Comparison of ENCODE assay signal across 15 cellular contexts in the genomic region with DNA sequence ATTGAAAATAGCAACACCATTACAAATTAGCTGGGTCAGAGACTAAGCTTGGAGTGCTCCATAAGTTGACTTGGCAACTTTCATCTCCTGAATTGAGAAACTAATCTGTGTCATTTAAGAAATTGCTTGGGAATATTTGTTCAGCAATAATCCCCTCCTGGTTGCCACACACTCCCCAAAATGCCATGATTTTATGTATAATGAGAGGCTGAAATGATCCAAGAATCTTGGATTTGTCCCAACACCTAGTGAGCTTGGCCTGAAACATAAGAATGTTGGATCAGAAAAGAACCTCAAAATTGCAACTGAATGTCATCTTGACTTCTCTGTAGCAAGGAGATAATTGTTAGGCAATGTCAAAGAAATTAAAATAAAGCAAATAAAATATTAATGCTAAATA.
DNase-seq lines count a peak whose midpoint lies in the region; ATAC-seq, FAIRE-seq and TF ChIP-seq lines count a peak whose summit lies in the region.
"Had no signal": no experiment of that assay in that cellular context is flagged by ENCODE, and none has a peak within 500 bp of the region (broad histone marks: within the 10 kb centered on the region; RNA-seq: fewer than 3 reads in every experiment).

No MANE protein-coding gene starts in this region.

- CTCF ChIA-PET in HepG2 (lab: Yijun Ruan, JAX; ENCODE audit: low intra/inter-chr PET ratio, low total read pairs) = no interaction called here

- H3K9ac ChIP-seq in HepG2 (ENCODE audit: insufficient read depth, low read depth, low read length) = no peak overlapping the region

- in situ Hi-C loops in HepG2 (cut with HindIII; ENCODE audit: extremely low pct_ligation_motif_present, low pct_unique_long_range_greater_than_20kb) = no loop called here

- ATAC-seq in HG03196 (IDR thresholded peaks at IDR 0.05; ENCODE audit: unreplicated experiment) (no peak), HepG2 (no peak)

- H3K36me3 ChIP-seq in HepG2 (replicated peaks in 1 of 2; ENCODE audit: control insufficient read depth in 1 of 2, insufficient read depth in 2 of 2, low read length in 2 of 2) = no peaks in the 10 kb centered on the region

- H3K4me1 ChIP-seq in HepG2 (ENCODE audit: insufficient read depth, low read length) = no peaks in the 10 kb centered on the region
- H3K4me1 ChIP-seq: Caco-2 had no signal

- H2AFZ ChIP-seq in HepG2 (ENCODE audit: low read length) = no peak overlapping the region
- H2AFZ ChIP-seq: PC-9 had no signal

- no peaks in the 10 kb centered on the region for H3K27me3 Mint-ChIP-seq in endothelial cell (ENCODE audit: unreplicated experiment)

- H3K4me3 Mint-ChIP-seq in endothelial cell (ENCODE audit: unreplicated experiment) = no peak overlapping the region
- H3K4me3 Mint-ChIP-seq: CD14-positive monocyte had no signal

- no peaks in the 10 kb centered on the region for H3K36me3 Mint-ChIP-seq in endothelial cell (ENCODE audit: low read depth, unreplicated experiment)
- H3K36me3 Mint-ChIP-seq: CD14-positive monocyte had no signal

- no peaks in the 10 kb centered on the region for H3K9me3 Mint-ChIP-seq in endothelial cell (ENCODE audit: unreplicated experiment)

- no peaks in the 10 kb centered on the region; a peak in 1 of 5 replicates for H3K27me3 ChIP-seq in HepG2 (ENCODE audit: control insufficient read depth in 1 of 2, insufficient read depth in 2 of 2, low read length in 2 of 2)

- no peak for TF ChIP-seq CTCF in AG09309 (IDR thresholded peaks at IDR 0.05; ENCODE audit: control insufficient read depth, insufficient read depth, low read depth, low read length, missing control alignments)
- no peak for TF ChIP-seq CTCF in choroid plexus epithelial cell (conservative IDR thresholded peaks at IDR 0.05; ENCODE audit: low read depth, low read length)
- TF ChIP-seq CTCF in retinal pigment epithelial cell (conservative IDR thresholded peaks at IDR 0.05; ENCODE audit: low read depth, low read length) = no peak
- TF ChIP-seq CTCF in HepG2 (CRISPR knock-in tag; IDR thresholded peaks at IDR 0.05) = no peak
- TF ChIP-seq CTCF in endothelial cell (IDR thresholded peaks at IDR 0.05; ENCODE audit: unreplicated experiment) = no peak

- no TSS peak for BruUV-seq in HepG2 (replicated peaks; lab: Mats Ljungman, UMichigan)

- H3K4me3 ChIP-seq in AG09309 (ENCODE audit: control insufficient read depth, low read depth, low read length) (no peak overlapping the region), choroid plexus epithelial cell (ENCODE audit: low read depth, low read length) (no peak overlapping the region), retinal pigment epithelial cell (ENCODE audit: low read length) (no peak overlapping the region), HepG2 (replicated peaks in 1 of 3; ENCODE audit: insufficient read depth in 1 of 3, low read depth in 2 of 3, low read length in 3 of 3) (no peak overlapping the region)
- H3K4me3 ChIP-seq: PC-9 had no signal

- no peaks in the 10 kb centered on the region for H4K20me1 ChIP-seq in HepG2 (ENCODE audit: insufficient read depth, low read length)

- FAIRE-seq in HepG2 (lab: Jason Lieb, UNC) = no peak
- FAIRE-seq: GM12892 had no signal

- intact Hi-C loops in HepG2 (cut with micrococcal nuclease; ENCODE audit: unreplicated experiment) = no loop called here

- no peak overlapping the region for H3K27ac Mint-ChIP-seq in endothelial cell (ENCODE audit: unreplicated experiment)
- H3K27ac Mint-ChIP-seq: CD14-positive monocyte had no signal

- peaks cover 18% of the 10 kb centered on the region for H3K4me1 Mint-ChIP-seq in endothelial cell (ENCODE audit: unreplicated experiment)
- H3K4me1 Mint-ChIP-seq: CD14-positive monocyte had no signal

- TF ChIP-seq POLR2A in HepG2 (IDR thresholded peaks at IDR 0.05; ENCODE audit: insufficient read depth in 1 of 2, low read depth in 2 of 2, low read length in 2 of 2) = no peak

- DNase-seq in AG09309 (ENCODE audit: low read depth) (peak; percentile 46), GM03348 (ENCODE audit: low spot score) (peak; percentile 7), choroid plexus epithelial cell (ENCODE audit: low read depth) (peak; percentile 14), retinal pigment epithelial cell (ENCODE audit: low read depth) (peak; percentile 71), HepG2 (ENCODE audit: low spot score) (no peak), endothelial cell (ENCODE audit: low spot score) (no peak)
- DNase-seq: Caco-2, HCEC 1CT, NCI-H1417 treated with DMSO at 0.1 percent for 48 hours, NCI-H2029, NCI-H526 treated with DMSO at 0.1 percent for 48 hours, PC-9 had no signal

- TF ChIP-seq EP300 in HepG2 (IDR thresholded peaks at IDR 0.05; ENCODE audit: low read depth in 2 of 2, low read length in 2 of 2) (no peak), HepG2 (CRISPR knock-in tag; IDR thresholded peaks at IDR 0.05; ENCODE audit: borderline replicate concordance) (no peak)

- no peaks in the 10 kb centered on the region for H3K79me2 ChIP-seq in HepG2 (ENCODE audit: insufficient read depth, low read length)

- no peak overlapping the region for H3K4me2 ChIP-seq in HepG2 (ENCODE audit: low read depth, low read length)
- H3K4me2 ChIP-seq: PC-9 had no signal

- POLR2A ChIA-PET in HepG2 (lab: Yijun Ruan, JAX) = no interaction called here

- no peak overlapping the region for H3K27ac ChIP-seq in HepG2 (ENCODE audit: extremely low read length, insufficient read depth, low read length)
- H3K27ac ChIP-seq: PC-9 had no signal

- H3K9me3 ChIP-seq in HepG2 (ENCODE audit: low read length) = peaks cover 78% of the 10 kb centered on the region
- H3K9me3 ChIP-seq: Caco-2 had no signal

- TF ChIP-seq RAD21 in HepG2 (CRISPR knock-in tag; IDR thresholded peaks at IDR 0.05) = no peak

TF ChIP-seq in HepG2, 621 proteins besides CTCF, POLR2A, EP300 and RAD21 (continues in another document):
- TF ChIP-seq ZNF781 (CRISPR knock-in tag; IDR thresholded peaks at IDR 0.05; ENCODE audit: borderline replicate concordance, not compliant biosample characterization) = no peak
- TF ChIP-seq ZNF430 (CRISPR knock-in tag; IDR thresholded peaks at IDR 0.05) = no peak
- TF ChIP-seq ZNF788 (CRISPR knock-in tag; IDR thresholded peaks at IDR 0.05; ENCODE audit: borderline replicate concordance) = no peak
- no peak for TF ChIP-seq SMYD3 (CRISPR knock-in tag; IDR thresholded peaks at IDR 0.05)
- no peak for TF ChIP-seq FOXK2 (IDR thresholded peaks at IDR 0.05)
- no peak for TF ChIP-seq ZEB1 (IDR thresholded peaks at IDR 0.05; ENCODE audit: insufficient replicate concordance, low read depth)
- TF ChIP-seq, protein P1, sequence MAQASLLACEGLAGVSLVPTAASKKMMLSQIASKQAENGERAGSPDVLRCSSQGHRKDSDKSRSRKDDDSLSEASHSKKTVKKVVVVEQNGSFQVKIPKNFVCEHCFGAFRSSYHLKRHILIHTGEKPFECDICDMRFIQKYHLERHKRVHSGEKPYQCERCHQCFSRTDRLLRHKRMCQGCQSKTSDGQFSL (CRISPR knock-in tag; IDR thresholded peaks at IDR 0.05) = no peak
- TF ChIP-seq NKX3-1 (CRISPR knock-in tag; IDR thresholded peaks at IDR 0.05) = no peak
- TF ChIP-seq, protein P2, sequence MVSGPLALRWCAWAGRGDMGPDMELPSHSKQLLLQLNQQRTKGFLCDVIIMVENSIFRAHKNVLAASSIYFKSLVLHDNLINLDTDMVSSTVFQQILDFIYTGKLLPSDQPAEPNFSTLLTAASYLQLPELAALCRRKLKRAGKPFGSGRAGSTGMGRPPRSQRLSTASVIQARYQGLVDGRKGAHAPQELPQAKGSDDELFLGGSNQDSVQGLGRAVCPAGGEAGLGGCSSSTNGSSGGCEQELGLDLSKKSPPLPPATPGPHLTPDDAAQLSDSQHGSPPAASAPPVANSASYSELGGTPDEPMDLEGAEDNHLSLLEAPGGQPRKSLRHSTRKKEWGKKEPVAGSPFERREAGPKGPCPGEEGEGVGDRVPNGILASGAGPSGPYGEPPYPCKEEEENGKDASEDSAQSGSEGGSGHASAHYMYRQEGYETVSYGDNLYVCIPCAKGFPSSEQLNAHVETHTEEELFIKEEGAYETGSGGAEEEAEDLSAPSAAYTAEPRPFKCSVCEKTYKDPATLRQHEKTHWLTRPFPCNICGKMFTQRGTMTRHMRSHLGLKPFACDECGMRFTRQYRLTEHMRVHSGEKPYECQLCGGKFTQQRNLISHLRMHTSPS (CRISPR knock-in tag; IDR thresholded peaks at IDR 0.05; ENCODE audit: low read depth) = no peak
- TF ChIP-seq, protein P3, sequence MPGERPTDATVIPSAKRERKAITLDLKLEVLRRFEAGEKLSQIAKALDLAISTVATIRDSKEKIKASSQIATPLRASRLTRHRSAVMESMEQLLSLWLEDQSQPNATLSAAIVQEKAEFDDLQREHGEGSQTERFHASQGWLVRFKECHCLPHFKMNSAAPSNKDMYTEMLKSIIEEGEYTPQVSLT (CRISPR knock-in tag; IDR thresholded peaks at IDR 0.05; ENCODE audit: borderline replicate concordance, low read depth) = no peak
- no peak for TF ChIP-seq ZNF282 (IDR thresholded peaks at IDR 0.05; ENCODE audit: partially characterized antibody)
- TF ChIP-seq, protein P4, sequence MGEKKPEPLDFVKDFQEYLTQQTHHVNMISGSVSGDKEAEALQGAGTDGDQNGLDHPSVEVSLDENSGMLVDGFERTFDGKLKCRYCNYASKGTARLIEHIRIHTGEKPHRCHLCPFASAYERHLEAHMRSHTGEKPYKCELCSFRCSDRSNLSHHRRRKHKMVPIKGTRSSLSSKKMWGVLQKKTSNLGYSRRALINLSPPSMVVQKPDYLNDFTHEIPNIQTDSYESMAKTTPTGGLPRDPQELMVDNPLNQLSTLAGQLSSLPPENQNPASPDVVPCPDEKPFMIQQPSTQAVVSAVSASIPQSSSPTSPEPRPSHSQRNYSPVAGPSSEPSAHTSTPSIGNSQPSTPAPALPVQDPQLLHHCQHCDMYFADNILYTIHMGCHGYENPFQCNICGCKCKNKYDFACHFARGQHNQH (CRISPR knock-in tag; IDR thresholded peaks at IDR 0.05) = no peak
- TF ChIP-seq SNRNP70 (IDR thresholded peaks at IDR 0.05; ENCODE audit: low read depth, low read length) = no peak
- TF ChIP-seq, protein P5, sequence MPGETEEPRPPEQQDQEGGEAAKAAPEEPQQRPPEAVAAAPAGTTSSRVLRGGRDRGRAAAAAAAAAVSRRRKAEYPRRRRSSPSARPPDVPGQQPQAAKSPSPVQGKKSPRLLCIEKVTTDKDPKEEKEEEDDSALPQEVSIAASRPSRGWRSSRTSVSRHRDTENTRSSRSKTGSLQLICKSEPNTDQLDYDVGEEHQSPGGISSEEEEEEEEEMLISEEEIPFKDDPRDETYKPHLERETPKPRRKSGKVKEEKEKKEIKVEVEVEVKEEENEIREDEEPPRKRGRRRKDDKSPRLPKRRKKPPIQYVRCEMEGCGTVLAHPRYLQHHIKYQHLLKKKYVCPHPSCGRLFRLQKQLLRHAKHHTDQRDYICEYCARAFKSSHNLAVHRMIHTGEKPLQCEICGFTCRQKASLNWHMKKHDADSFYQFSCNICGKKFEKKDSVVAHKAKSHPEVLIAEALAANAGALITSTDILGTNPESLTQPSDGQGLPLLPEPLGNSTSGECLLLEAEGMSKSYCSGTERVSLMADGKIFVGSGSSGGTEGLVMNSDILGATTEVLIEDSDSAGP (CRISPR knock-in tag; IDR thresholded peaks at IDR 0.05; ENCODE audit: borderline replicate concordance) = no peak
- no peak for TF ChIP-seq ZNF83 (CRISPR knock-in tag; IDR thresholded peaks at IDR 0.05; ENCODE audit: borderline replicate concordance)
- TF ChIP-seq KLF15 (CRISPR knock-in tag; IDR thresholded peaks at IDR 0.05; ENCODE audit: borderline replicate concordance) = no peak

Comparison
In these comparisons a context has a peak if more than half of its experiments do, and no peak if none do; other contexts are left out.
1. DNase-seq: peak in AG09309 (single experiment), GM03348 (single experiment), choroid plexus epithelial cell (single experiment) and retinal pigment epithelial cell (single experiment); none in HepG2 (single experiment) and endothelial cell (single experiment).